9 cellular contexts compared by ENCODE assay signal in genomic region chr2:18435425-18436037, GRCh38.
A peak's percentile ranks its signal among the peaks of the same experiment; 100 is the strongest.
DNase-seq lines count a peak whose midpoint lies in the region; ATAC-seq, FAIRE-seq and TF ChIP-seq lines count a peak whose summit lies in the region.
"Had no signal": no experiment of that assay in that cellular context is flagged by ENCODE, and none has a peak within 500 bp of the region (broad histone marks: within the 10 kb centered on the region; RNA-seq: fewer than 3 reads in every experiment).

No MANE protein-coding gene starts in this region.

- H2AFZ ChIP-seq in astrocyte (ENCODE audit: low read depth, low read length): no peak overlapping the region

- no peaks in the 10 kb centered on the region for H3K4me1 ChIP-seq in HEK293 (ENCODE audit: control insufficient read depth, insufficient read depth, low read length)
- peaks cover 6% of the 10 kb centered on the region for H3K4me1 ChIP-seq in astrocyte (ENCODE audit: insufficient read depth, low read length)

- peak; percentile 87 for FAIRE-seq in astrocyte (lab: Jason Lieb, UNC)

- H3K27me3 ChIP-seq in astrocyte (ENCODE audit: insufficient read depth, low read length): no peaks in the 10 kb centered on the region
- no peaks in the 10 kb centered on the region for H3K27me3 ChIP-seq in kidney epithelial cell (ENCODE audit: control insufficient read depth, insufficient read depth, low read length)

- peaks cover 5% of the 10 kb centered on the region for H3K4me1 Mint-ChIP-seq in astrocyte (ENCODE audit: low read depth, unreplicated experiment)
- no peaks in the 10 kb centered on the region for H3K4me1 Mint-ChIP-seq in activated T-helper 17 cell treated with anti-CD3 and anti-CD28 coated beads, Interleukin-2, amount 50 U/mL, for 72 hours
- H3K4me1 Mint-ChIP-seq in activated T-cell treated with anti-CD3 and anti-CD28 coated beads, Interleukin-2, amount 50 U/mL, for 4 hours (ENCODE audit: low read depth): no peaks in the 10 kb centered on the region

- H3K36me3 ChIP-seq in HEK293 (ENCODE audit: control insufficient read depth in 2 of 2, insufficient read depth in 1 of 2, low read length in 2 of 2): no peaks in the 10 kb centered on the region
- H3K36me3 ChIP-seq in astrocyte (ENCODE audit: insufficient read depth, low read length): no peaks in the 10 kb centered on the region
- H3K36me3 ChIP-seq in kidney epithelial cell (ENCODE audit: control insufficient read depth, insufficient read depth, low read length): no peaks in the 10 kb centered on the region

- ATAC-seq in activated T-helper 17 cell treated with anti-CD3 and anti-CD28 coated beads, Interleukin-2, amount 50 U/mL, for 72 hours (replicated peaks): no peak
- no peak for ATAC-seq in activated T-cell treated with anti-CD3 and anti-CD28 coated beads, Interleukin-2, amount 50 U/mL, for 4 hours

- no peaks in the 10 kb centered on the region for H3K27me3 Mint-ChIP-seq in astrocyte (ENCODE audit: low read depth, unreplicated experiment)
- peaks cover 11% of the 10 kb centered on the region for H3K27me3 Mint-ChIP-seq in activated T-helper 17 cell treated with anti-CD3 and anti-CD28 coated beads, Interleukin-2, amount 50 U/mL, for 72 hours
- H3K27me3 Mint-ChIP-seq in activated T-cell treated with anti-CD3 and anti-CD28 coated beads, Interleukin-2, amount 50 U/mL, for 4 hours (ENCODE audit: low read depth): peaks cover 8% of the 10 kb centered on the region

- H3K27ac Mint-ChIP-seq in astrocyte (ENCODE audit: unreplicated experiment): no peak overlapping the region
- no peak overlapping the region for H3K27ac Mint-ChIP-seq in activated T-helper 17 cell treated with anti-CD3 and anti-CD28 coated beads, Interleukin-2, amount 50 U/mL, for 72 hours

- no peaks in the 10 kb centered on the region for H4K20me1 ChIP-seq in astrocyte (ENCODE audit: insufficient read depth, low read length)

- CTCF ChIA-PET in HEK293 (lab: Yijun Ruan, JAX): interaction anchor here (0.5 to 4.1 kb wide), 8 partner anchors 8 to 1749 kb away, joined by 3 to 19 read pairs (median 3); no protein-coding TSS in a partner anchor

- no peaks in the 10 kb centered on the region for H3K9me3 ChIP-seq in HEK293 (ENCODE audit: control insufficient read depth, insufficient read depth, low read depth, low read length)
- H3K9me3 ChIP-seq in astrocyte (ENCODE audit: insufficient read depth, low read depth, low read length): no peaks in the 10 kb centered on the region

- POLR2A ChIA-PET in HEK293 (lab: Yijun Ruan, JAX): no interaction called here

- H3K4me3 ChIP-seq in HEK293 (ENCODE audit: low read depth, low read length) (no peak overlapping the region), astrocyte (ENCODE audit: insufficient read depth, low read depth, low read length) (no peak overlapping the region), kidney epithelial cell (ENCODE audit: low read depth, low read length) (no peak overlapping the region)

- H3K9ac ChIP-seq in astrocyte (ENCODE audit: low read length): no peak overlapping the region

- H3K9me3 Mint-ChIP-seq in astrocyte (ENCODE audit: unreplicated experiment): no peaks in the 10 kb centered on the region
- H3K9me3 Mint-ChIP-seq in activated T-helper 17 cell treated with anti-CD3 and anti-CD28 coated beads, Interleukin-2, amount 50 U/mL, for 72 hours: no peaks in the 10 kb centered on the region
- no peaks in the 10 kb centered on the region for H3K9me3 Mint-ChIP-seq in activated T-cell treated with anti-CD3 and anti-CD28 coated beads, Interleukin-2, amount 50 U/mL, for 4 hours

- H3K79me2 ChIP-seq in astrocyte (ENCODE audit: insufficient read depth, low read length): no peaks in the 10 kb centered on the region

- H3K4me2 ChIP-seq in astrocyte (ENCODE audit: low read length): no peak overlapping the region

- no peaks in the 10 kb centered on the region for H3K36me3 Mint-ChIP-seq in astrocyte (ENCODE audit: low read depth, unreplicated experiment)
- H3K36me3 Mint-ChIP-seq in activated T-helper 17 cell treated with anti-CD3 and anti-CD28 coated beads, Interleukin-2, amount 50 U/mL, for 72 hours (ENCODE audit: low read depth): no peaks in the 10 kb centered on the region
- no peaks in the 10 kb centered on the region for H3K36me3 Mint-ChIP-seq in activated T-cell treated with anti-CD3 and anti-CD28 coated beads, Interleukin-2, amount 50 U/mL, for 4 hours (ENCODE audit: insufficient read depth)

- peak; percentile 43; the same call in 1 of the 2 replicates for TF ChIP-seq CTCF in HEK293 (tag by site-specific recombination; IDR thresholded peaks at IDR 0.05)
- peak; percentile 69 for TF ChIP-seq CTCF in astrocyte (IDR thresholded peaks at IDR 0.05; ENCODE audit: insufficient read depth, low read depth, low read length)
- TF ChIP-seq CTCF in kidney epithelial cell (IDR thresholded peaks at IDR 0.05; ENCODE audit: insufficient read depth, low read length, poor library complexity, severe bottlenecking): peak; percentile 65

- H3K4me3 Mint-ChIP-seq in astrocyte (ENCODE audit: unreplicated experiment): no peak overlapping the region
- no peak overlapping the region for H3K4me3 Mint-ChIP-seq in activated T-helper 17 cell treated with anti-CD3 and anti-CD28 coated beads, Interleukin-2, amount 50 U/mL, for 72 hours
- H3K4me3 Mint-ChIP-seq in activated T-cell treated with anti-CD3 and anti-CD28 coated beads, Interleukin-2, amount 50 U/mL, for 4 hours: no peak overlapping the region

- H3K27ac ChIP-seq in HEK293 (ENCODE audit: extremely low read depth, low read depth, low read length) (no peak overlapping the region), astrocyte (ENCODE audit: low read depth, low read length) (no peak overlapping the region)

- DNase-seq in EH (ENCODE audit: low read depth) (peak; percentile 73), NCI-H226 (peak; percentile 21), astrocyte (ENCODE audit: low read depth) (peak; percentile 41), kidney epithelial cell (ENCODE audit: low read depth) (no peak), hepatic stellate cell (ENCODE audit: low spot score) (no peak)
- DNase-seq in activated T-cell treated with anti-CD3 and anti-CD28 coated beads, Interleukin-2, amount 50 U/mL, for 4 hours: no peak
- DNase-seq: right cardiac atrium had no signal

TF ChIP-seq in HEK293, 187 proteins besides CTCF, POLR2A, EP300 and RAD21:
- TF ChIP-seq ZNF16 (tag by site-specific recombination; IDR thresholded peaks at IDR 0.05; ENCODE audit: low read depth): peak; percentile 94
- no peak for TF ChIP-seq ZSCAN18 (tag by site-specific recombination; IDR thresholded peaks at IDR 0.05)
- TF ChIP-seq ZNF654 (tag by site-specific recombination; IDR thresholded peaks at IDR 0.05; ENCODE audit: low read depth): peak; percentile 81
- no peak for TF ChIP-seq ZNF843 (tag by site-specific recombination; IDR thresholded peaks at IDR 0.05)
TF ChIP-seq in HEK293: peak in this region for 2.

Comparison
In these comparisons a context has a peak if more than half of its experiments do, and no peak if none do; other contexts are left out.
1. DNase-seq: peak in EH (single experiment), NCI-H226 (single experiment) and astrocyte (single experiment); none in kidney epithelial cell (single experiment), hepatic stellate cell (single experiment) and activated T-cell treated with anti-CD3 and anti-CD28 coated beads, Interleukin-2, amount 50 U/mL, for 4 hours (single experiment).
2. Peak in every context shown above with its lines, with median percentiles within 50 percentile points of each other: CTCF ChIP-seq.